ENCODE assay signal across 1 cellular context in the genomic region with DNA sequence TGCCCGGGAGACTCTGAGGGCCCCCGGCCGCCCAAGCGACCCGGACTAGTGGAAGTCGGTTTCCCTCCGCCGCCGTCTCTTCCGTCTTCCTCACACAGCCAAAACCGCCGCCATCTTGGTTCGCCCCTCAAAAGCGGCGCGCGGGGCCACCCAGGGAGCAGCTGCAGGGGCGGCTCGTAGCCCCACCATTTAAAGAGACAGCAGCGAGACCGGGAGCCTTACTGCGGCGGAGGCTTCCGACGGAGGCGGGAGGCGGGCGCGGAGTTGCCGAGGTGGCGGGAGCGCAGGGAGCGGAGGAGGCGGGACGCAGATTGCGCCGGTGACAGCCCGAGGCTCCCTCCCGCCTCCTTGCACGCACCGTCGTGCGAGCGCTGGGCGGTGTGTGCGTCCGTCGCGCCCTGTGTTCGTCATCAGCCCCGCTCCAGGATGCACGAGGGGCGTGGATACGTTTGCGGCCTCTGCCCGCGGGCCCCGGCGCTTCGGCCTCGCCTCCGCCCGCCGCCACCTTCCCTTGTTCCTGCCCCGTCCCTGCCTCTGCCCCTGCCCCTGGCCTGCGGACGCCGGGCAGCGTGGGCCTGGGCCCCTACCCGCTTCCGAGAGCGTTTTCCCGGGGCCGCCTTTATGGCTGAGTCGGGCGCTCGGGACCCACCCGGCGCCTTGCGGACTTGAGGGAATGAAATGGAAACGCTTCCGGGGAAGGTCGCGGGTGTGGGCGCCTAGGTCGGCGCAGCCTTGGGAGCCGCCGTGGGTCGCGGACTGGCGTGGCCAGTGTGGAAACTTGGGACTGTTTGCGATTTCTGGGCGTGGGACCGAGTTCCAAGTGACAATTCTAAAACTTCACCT.
TF ChIP-seq lines count a peak whose summit lies in the region.

PPP4R3A (minus strand) TSS at position 140 of the 843 bp plus-strand sequence. CDS start 663 bp downstream, outside the sequence.

TF ChIP-seq in IMR-90, 13 proteins besides CTCF, POLR2A, EP300 and RAD21 (continued from another document):
- peak; percentile 79; the same call in 1 of the 2 replicates for TF ChIP-seq BHLHE40 (IDR thresholded peaks at IDR 0.05; ENCODE audit: low read depth, low read length)
